7 cellular contexts compared by ENCODE assay signal in the genomic region with DNA sequence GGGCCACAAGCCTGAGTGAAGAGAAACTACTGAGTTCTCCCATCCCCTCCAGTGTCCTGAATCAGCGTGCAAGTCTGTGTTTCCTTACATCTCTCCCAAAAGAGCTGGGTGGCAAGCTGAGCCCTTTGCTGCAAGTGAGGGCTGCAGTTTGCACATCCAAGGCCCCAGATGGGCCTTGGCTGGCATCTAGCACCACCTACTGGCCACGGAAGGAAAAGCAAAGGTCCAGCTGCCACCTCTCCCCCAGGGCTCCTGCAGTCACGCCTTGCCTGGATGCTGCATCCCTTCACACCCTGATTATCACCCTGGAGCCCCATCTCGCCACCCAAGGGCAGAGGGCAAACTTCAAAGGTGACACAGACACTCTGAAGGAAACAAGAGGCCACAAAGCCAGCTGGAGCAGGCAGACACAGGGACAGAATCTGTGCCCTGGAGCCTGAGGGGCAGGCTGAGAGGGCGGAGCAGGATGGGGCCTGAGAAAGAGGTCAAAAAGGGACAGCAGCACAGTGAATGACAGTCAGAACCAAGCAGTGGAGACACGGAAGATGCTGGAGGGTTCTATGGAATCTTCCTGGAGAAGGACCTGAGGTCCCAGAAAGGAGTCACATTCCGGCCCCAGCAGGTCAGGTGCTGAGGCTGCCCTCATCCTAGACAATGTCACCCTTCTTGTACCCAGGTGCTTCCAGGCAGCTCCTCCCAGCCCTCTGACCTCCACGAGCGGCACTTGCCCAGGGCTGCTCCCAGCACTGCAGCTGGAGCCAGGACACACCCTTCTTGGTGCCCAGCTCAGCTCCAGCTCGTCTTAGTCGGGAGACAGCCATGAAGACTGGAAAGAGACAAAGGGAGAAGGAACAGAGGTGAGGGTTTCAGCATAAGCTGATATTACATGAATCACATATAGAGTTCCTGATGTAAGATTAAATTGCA. TPM values are rescaled to one million over a fixed set of nuclear protein-coding genes. Genes with fewer than 3 reads are reported as not detected.
DNase-seq lines count a peak whose midpoint lies in the region; ATAC-seq and TF ChIP-seq lines count a peak whose summit lies in the region.

No MANE protein-coding gene starts in this region.

- peak; percentile 93 for TF ChIP-seq CTCF in GM10266 (IDR thresholded peaks at IDR 0.05; ENCODE audit: control insufficient read depth, insufficient read depth, low read depth, missing control alignments)
- peak; percentile 86 for TF ChIP-seq CTCF in chondrocyte (IDR thresholded peaks at IDR 0.05)
- peak in 1 of 3 donors; percentile 54 for TF ChIP-seq CTCF in lower leg skin (IDR thresholded peaks at IDR 0.05)

- TF ChIP-seq POLR2A in lower leg skin (IDR thresholded peaks at IDR 0.05), result no peak

- ATAC-seq in GM21723 (IDR thresholded peaks at IDR 0.05; ENCODE audit: unreplicated experiment), result peak; percentile 84

- peak; percentile 76 for DNase-seq in GM10266 (ENCODE audit: extremely low spot score)
- peak; percentile 38 for DNase-seq in LoVo (ENCODE audit: low spot score)
- DNase-seq in activated CD4-positive, alpha-beta T cell treated with anti-CD3 and anti-CD28 coated beads for 1 hour, result peak; percentile 23
- DNase-seq in chondrocyte (ENCODE audit: low spot score), result no peak
- DNase-seq in lower leg skin (ENCODE audit: low spot score in 2 of 2), result peak; percentile 32 to 91
- peak; percentile 15 for DNase-seq in stimulated activated CD8-positive, alpha-beta memory T cell treated with anti-CD3 and anti-CD28 coated beads, Interleukin-12 subunit alpha, Interleukin-12 subunit beta, amount 100 ng/mL, for 24 hours (ENCODE audit: extremely low read depth)

- H3K36me3 Mint-ChIP-seq in chondrocyte (ENCODE audit: low read depth), result no peaks in the 10 kb centered on the region

- H3K4me3 Mint-ChIP-seq in chondrocyte (ENCODE audit: unreplicated experiment), result no peak overlapping the region

- no peaks in the 10 kb centered on the region for H3K9me3 Mint-ChIP-seq in chondrocyte (ENCODE audit: low read depth)

- H3K27ac Mint-ChIP-seq in chondrocyte (ENCODE audit: unreplicated experiment), result no peak overlapping the region

- H3K4me3 ChIP-seq in lower leg skin (ENCODE audit: low read depth, poor library complexity, severe bottlenecking), result no peak overlapping the region

- peaks cover 35% of the 10 kb centered on the region for H3K27me3 Mint-ChIP-seq in chondrocyte (ENCODE audit: low read depth)

- intact Hi-C loops in lower leg skin (cut with DNase I; ENCODE audit: low total_unique reads), result loop anchor here (5.0 kb wide), 1 partner anchor 178 kb away; no protein-coding TSS in a partner anchor

- WGBS in lower leg skin, 2 donors, result 25 to 27% methylated on average over 11 of the region's 11 CpGs

- no peaks in the 10 kb centered on the region for H3K4me1 Mint-ChIP-seq in chondrocyte (ENCODE audit: low read depth)

RNA-seq across cellular contexts. Expression of gene NTRK3, which starts 18.3 kb away (rescaled TPM):
- not detected in 3 replicates for total RNA-seq in chondrocyte
- total RNA-seq in lower leg skin, result 1 to 10 TPM in 3 of 4 donors, under 1 TPM in 1; 0.97 to 5.4 (median 4.4) TPM
